Comparison of ENCODE assay signal across 10 cellular contexts in the genomic region with DNA sequence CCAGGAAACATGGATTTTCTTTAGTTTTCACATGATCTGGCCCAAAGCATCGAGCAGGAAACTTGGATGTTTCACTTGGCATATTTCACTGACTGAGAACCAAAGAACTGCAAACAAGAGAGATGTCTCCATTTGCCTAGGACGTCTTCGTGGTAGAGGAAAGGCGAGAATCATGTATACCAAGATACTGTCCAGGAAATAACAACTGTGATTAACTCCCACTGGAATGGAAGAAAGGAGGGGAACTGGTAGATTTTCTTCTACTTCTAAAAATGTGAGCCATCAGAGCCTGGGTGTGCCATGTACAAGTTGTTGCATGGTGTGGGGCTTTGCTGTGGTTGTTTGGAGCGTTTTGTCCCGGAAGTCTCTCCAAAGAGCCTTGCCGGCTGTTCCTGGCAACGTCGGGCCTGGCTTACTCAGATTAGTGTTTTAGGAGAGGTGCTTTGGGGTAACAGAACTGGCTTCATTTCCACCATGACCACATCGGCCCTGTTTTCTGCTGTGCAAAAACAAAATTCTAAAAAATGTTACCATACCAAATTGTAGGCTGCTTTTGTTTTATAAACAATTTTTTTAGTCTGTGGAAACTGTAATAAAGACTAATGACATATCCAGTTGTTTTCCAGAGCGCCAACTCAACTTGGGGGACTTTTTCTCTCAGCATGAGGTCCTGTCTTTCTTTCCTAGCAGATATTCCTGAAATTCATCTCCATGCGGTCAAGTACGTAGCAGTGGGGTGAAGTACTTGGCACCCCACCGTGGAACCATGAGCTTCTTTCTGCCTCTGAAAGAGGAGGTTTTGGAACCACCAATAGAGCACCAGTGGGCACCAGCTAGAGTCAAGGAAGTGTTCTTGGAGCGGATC.
DNase-seq lines count a peak whose midpoint lies in the region; ATAC-seq and TF ChIP-seq lines count a peak whose summit lies in the region.
"Had no signal": no experiment of that assay in that cellular context is flagged by ENCODE, and none has a peak within 500 bp of the region (broad histone marks: within the 10 kb centered on the region; RNA-seq: fewer than 3 reads in every experiment).

No MANE protein-coding gene starts in this region.

- H3K4me3 Mint-ChIP-seq in HFFc6: peak overlapping the region; percentile 59; the same call in 1 of the 2 replicates
- H3K4me3 Mint-ChIP-seq: brain, neural crest cell had no signal

- no peaks in the 10 kb centered on the region for H3K36me3 Mint-ChIP-seq in HFFc6 (ENCODE audit: low read depth)
- H3K36me3 Mint-ChIP-seq: brain had no signal

- intact Hi-C loops in left lung (cut with DNase I) (no loop called here), stomach (cut with DNase I; ENCODE audit: low total_unique reads) (no loop called here)

- H3K27ac ChIP-seq in coronary artery (peak overlapping the region; percentile 81 to 88), left lung (peak overlapping the region; percentile 48 to 63), stomach (peak overlapping the region in 4 of 5 donors; percentile 25 to 70 (median 66))

- H3K27ac Mint-ChIP-seq in HFFc6: peak overlapping the region; percentile 84
- H3K27ac Mint-ChIP-seq: brain had no signal

- no peak for DNase-seq in HFFc6
- DNase-seq in coronary artery (ENCODE audit: low spot score): peak; percentile 91
- DNase-seq in left lung: peak in 1 of 2 donors; percentile 34
- peak; percentile 34 for DNase-seq in stomach
- no peak for DNase-seq in GM19240 (ENCODE audit: insufficient read length, low spot score)
- DNase-seq in stimulated activated naive CD4-positive, alpha-beta T cell treated with Interleukin-2 at 50 U/mL for 16 hours (lab: John Stamatoyannopoulos, UW): no peak

- H3K4me3 ChIP-seq in coronary artery: peak overlapping the region; percentile 44
- no peak overlapping the region for H3K4me3 ChIP-seq in left lung
- no peak overlapping the region for H3K4me3 ChIP-seq in stomach

- WGBS in stomach, 5 donors: 65 to 79% (median 74%) methylated on average over 15 of the region's 15 CpGs

- no peak for TF ChIP-seq POLR2A in stomach (IDR thresholded peaks at IDR 0.05)

- no peaks in the 10 kb centered on the region; the same call in 1 of the 2 replicates for H3K27me3 Mint-ChIP-seq in HFFc6 (ENCODE audit: insufficient read depth)

- H3K27me3 ChIP-seq in left lung (no peaks in the 10 kb centered on the region), stomach (no peaks in the 10 kb centered on the region)

- H3K36me3 ChIP-seq in left lung (no peaks in the 10 kb centered on the region), stomach (no peaks in the 10 kb centered on the region)

- peaks cover 0 to 22% of the 10 kb centered on the region in 2 donors for H3K4me1 ChIP-seq in left lung
- H3K4me1 ChIP-seq in stomach: no peaks in the 10 kb centered on the region

- no peak for TF ChIP-seq EP300 in stomach (IDR thresholded peaks at IDR 0.05)

- peaks cover 54% of the 10 kb centered on the region for H3K4me1 Mint-ChIP-seq in HFFc6 (ENCODE audit: low read depth)
- H3K4me1 Mint-ChIP-seq: neural crest cell had no signal

- H3K9me3 ChIP-seq in left lung (no peaks in the 10 kb centered on the region), stomach (no peaks in the 10 kb centered on the region)

- ATAC-seq in left lung: peak; percentile 46
- no peak for ATAC-seq in HG03280 (IDR thresholded peaks at IDR 0.05; ENCODE audit: unreplicated experiment)
- no peak for ATAC-seq in HG03457 (IDR thresholded peaks at IDR 0.05; ENCODE audit: unreplicated experiment)

- TF ChIP-seq CTCF in HFFc6 (IDR thresholded peaks at IDR 0.05) (no peak), coronary artery (IDR thresholded peaks at IDR 0.05) (no peak), left lung (IDR thresholded peaks at IDR 0.05) (no peak), stomach (IDR thresholded peaks at IDR 0.05) (no peak)

- H3K9me3 Mint-ChIP-seq in HFFc6: no peaks in the 10 kb centered on the region
- H3K9me3 Mint-ChIP-seq: brain, neural crest cell had no signal

Comparison
In these comparisons a context has a peak if more than half of its experiments do, and no peak if none do; other contexts are left out.
1. DNase-seq: peak in coronary artery (single experiment) and stomach (single experiment); none in HFFc6 (single experiment), GM19240 (single experiment) and stimulated activated naive CD4-positive, alpha-beta T cell treated with Interleukin-2 at 50 U/mL for 16 hours (single experiment).
2. Peak in every context shown above with its lines, with median percentiles within 50 percentile points of each other: H3K27ac ChIP-seq.